9 cellular contexts compared by ENCODE assay signal in the genomic region with DNA sequence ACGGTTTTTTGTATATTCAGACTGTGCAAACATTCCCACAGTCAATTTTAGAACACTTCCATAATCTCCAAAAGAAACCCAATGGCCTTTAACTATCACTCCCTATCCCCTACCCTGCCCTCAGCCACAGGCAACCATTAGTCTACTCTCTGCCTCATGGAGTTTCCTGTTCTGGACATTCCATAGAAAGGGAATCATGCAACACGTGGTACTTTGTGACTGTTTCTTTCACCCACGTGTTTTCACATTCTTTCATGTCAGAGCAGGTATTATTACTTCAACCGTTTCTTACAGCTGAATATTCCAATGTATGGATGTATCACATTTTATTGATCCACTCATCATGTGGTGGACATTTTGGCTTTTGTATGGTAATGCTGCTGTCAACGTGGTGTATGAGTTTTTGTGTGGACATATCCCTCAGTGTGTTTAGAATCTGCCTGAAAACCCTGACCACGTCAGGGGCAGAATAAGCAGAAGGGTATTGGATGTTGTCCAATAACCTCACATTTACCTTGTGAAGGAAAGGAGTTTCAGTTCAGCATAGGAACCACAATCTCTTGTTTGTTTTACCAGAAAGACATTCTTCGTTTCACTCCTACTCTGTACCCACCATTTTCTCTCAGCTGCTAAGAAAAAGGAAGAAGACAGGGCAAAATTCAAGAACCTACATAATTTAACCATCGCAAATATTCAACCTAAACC.
A peak's percentile ranks its signal among the peaks of the same experiment; 100 is the strongest.
DNase-seq lines count a peak whose midpoint lies in the region; ATAC-seq and TF ChIP-seq lines count a peak whose summit lies in the region.
"Had no signal": no experiment of that assay in that cellular context is flagged by ENCODE, and none has a peak within 500 bp of the region (broad histone marks: within the 10 kb centered on the region; RNA-seq: fewer than 3 reads in every experiment).

No MANE protein-coding gene starts in this region.

- H3K4me3 Mint-ChIP-seq in naive thymus-derived CD4-positive, alpha-beta T cell = peak overlapping the region in 7 of 10 donors; percentile 2 to 79 (median 15)

- no peaks in the 10 kb centered on the region for H3K9me3 ChIP-seq in naive thymus-derived CD4-positive, alpha-beta T cell (ENCODE audit: control insufficient read depth in 2 of 3, low read length in 3 of 3)
- H3K9me3 ChIP-seq: ascending aorta had no signal

- CTCF ChIA-PET in naive thymus-derived CD4-positive, alpha-beta T cell (lab: Charles Lee) = interaction anchor here (0.9 kb wide), 1 partner anchor 100 kb away, joined by 3 read pairs; no protein-coding TSS in a partner anchor

- H4K20me1 ChIP-seq in KMS-11 (ENCODE audit: insufficient read depth) = no peaks in the 10 kb centered on the region

- H3K36me3 ChIP-seq in KMS-11 (ENCODE audit: insufficient read depth) = no peaks in the 10 kb centered on the region
- H3K36me3 ChIP-seq in naive thymus-derived CD4-positive, alpha-beta T cell (ENCODE audit: control insufficient read depth in 2 of 3, insufficient read depth in 3 of 3, low read length in 3 of 3) = no peaks in the 10 kb centered on the region
- H3K36me3 ChIP-seq: ascending aorta had no signal

- no peaks in the 10 kb centered on the region for H3K36me3 Mint-ChIP-seq in naive thymus-derived CD4-positive, alpha-beta T cell

- H3K9me3 Mint-ChIP-seq in naive thymus-derived CD4-positive, alpha-beta T cell = no peaks in the 10 kb centered on the region

- H3K27ac Mint-ChIP-seq in naive thymus-derived CD4-positive, alpha-beta T cell = peak overlapping the region in 8 of 9 donors; percentile 38 to 79 (median 66)

- peak; percentile 75 for ATAC-seq in GM18519 (IDR thresholded peaks at IDR 0.05; ENCODE audit: low FRiP score, unreplicated experiment)
- peak; percentile 74 for ATAC-seq in GM21576 (IDR thresholded peaks at IDR 0.05; ENCODE audit: unreplicated experiment)
- no peak for ATAC-seq in naive thymus-derived CD4-positive, alpha-beta T cell

- no peak overlapping the region for H3K9ac ChIP-seq in KMS-11

- intact Hi-C loops in naive thymus-derived CD4-positive, alpha-beta T cell (cut with micrococcal nuclease) = loop anchor here in 1 of 2 donors (5.0 kb wide), 1 partner anchor 36 kb away; no protein-coding TSS in a partner anchor

- no peak overlapping the region for H3K4me3 ChIP-seq in KMS-11 (IDR thresholded peaks at IDR 0.05; ENCODE audit: insufficient read depth, low read depth, low read length)
- H3K4me3 ChIP-seq in naive thymus-derived CD4-positive, alpha-beta T cell (ENCODE audit: low read length) = no peak overlapping the region
- H3K4me3 ChIP-seq: ascending aorta had no signal

- peaks cover 31% of the 10 kb centered on the region for H3K27me3 ChIP-seq in KMS-11 (ENCODE audit: insufficient read depth, low read depth)
- no peaks in the 10 kb centered on the region for H3K27me3 ChIP-seq in naive thymus-derived CD4-positive, alpha-beta T cell (ENCODE audit: control insufficient read depth in 2 of 2, insufficient read depth in 2 of 2, low read length in 2 of 2)
- H3K27me3 ChIP-seq: ascending aorta had no signal

- peaks cover 10 to 52% (median 44%) of the 10 kb centered on the region in 7 donors for H3K4me1 Mint-ChIP-seq in naive thymus-derived CD4-positive, alpha-beta T cell

- peaks cover 28% of the 10 kb centered on the region for H3K4me1 ChIP-seq in KMS-11 (ENCODE audit: low read depth, poor library complexity, severe bottlenecking)
- peaks cover 4 to 20% of the 10 kb centered on the region in 2 donors for H3K4me1 ChIP-seq in naive thymus-derived CD4-positive, alpha-beta T cell (ENCODE audit: control insufficient read depth in 2 of 2, insufficient read depth in 2 of 2, low read length in 2 of 2)
- H3K4me1 ChIP-seq: ascending aorta had no signal

- TF ChIP-seq CTCF in KMS-11 (conservative IDR thresholded peaks at IDR 0.05; ENCODE audit: low read depth, low read length) = no peak

- H3K27me3 Mint-ChIP-seq in naive thymus-derived CD4-positive, alpha-beta T cell = peaks cover 0 to 5% (median 0%) of the 10 kb centered on the region in 5 donors

- no peaks in the 10 kb centered on the region for H3K79me2 ChIP-seq in KMS-11 (ENCODE audit: insufficient read depth, low read depth)

- H2AFZ ChIP-seq in KMS-11 (ENCODE audit: low read depth) = 0 out of 2 replicates have a peak overlapping the region, but pooled peaks have one; percentile 11

- POLR2A ChIA-PET in naive thymus-derived CD4-positive, alpha-beta T cell (lab: Charles Lee) = interaction anchor here (0.8 to 2.3 kb wide), 5 partner anchors 21 to 99 kb away, joined by 3 to 5 read pairs (median 3); no protein-coding TSS in a partner anchor

- no peak for DNase-seq in naive thymus-derived CD4-positive, alpha-beta T cell
- DNase-seq in D341Med (ENCODE audit: low spot score) = no peak
- no peak for DNase-seq in dedifferentiated amniotic fluid mesenchymal stem cell (ENCODE audit: extremely low spot score)
- no peak for DNase-seq in activated CD4-positive, alpha-beta T cell treated with anti-CD3 and anti-CD28 coated beads for 1 hour
- DNase-seq: activated CD4-positive, alpha-beta T cell treated with anti-CD3 and anti-CD28 coated beads, Interleukin-2, amount 50 U/mL, for 48 hours had no signal

- H3K4me2 ChIP-seq in KMS-11 = peak overlapping the region; percentile 70

- H3K27ac ChIP-seq in KMS-11 = peak overlapping the region; percentile 34
- H3K27ac ChIP-seq in naive thymus-derived CD4-positive, alpha-beta T cell (ENCODE audit: low read depth, low read length) = no peak overlapping the region
- H3K27ac ChIP-seq: ascending aorta had no signal
